In the genomic region with DNA sequence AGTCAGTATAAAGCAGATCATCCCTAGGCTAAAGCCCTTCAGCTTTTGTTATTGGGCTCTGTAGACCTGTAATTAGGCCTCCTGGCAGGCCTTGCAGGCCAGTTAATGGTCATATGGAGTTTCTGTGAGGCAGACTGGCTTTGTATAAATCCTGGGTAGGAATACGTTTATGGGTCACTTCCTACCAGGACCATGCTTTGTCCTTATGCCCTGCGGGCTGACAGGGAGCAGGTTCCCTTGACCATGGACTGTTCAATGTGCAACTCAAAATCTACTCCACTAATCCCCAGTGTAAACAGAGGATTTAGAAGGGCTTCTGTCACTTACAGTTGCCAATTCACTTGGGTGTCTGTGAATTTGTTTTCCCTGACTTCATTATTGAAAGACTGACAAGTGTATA, we compare ENCODE assay signal across 1 cellular context.
TF ChIP-seq lines count a peak whose summit lies in the region.

No MANE protein-coding gene starts in this region.

TF ChIP-seq in HepG2, 621 proteins besides CTCF, POLR2A, EP300 and RAD21 (continued from another document and continues in another):
- TF ChIP-seq, protein P1, sequence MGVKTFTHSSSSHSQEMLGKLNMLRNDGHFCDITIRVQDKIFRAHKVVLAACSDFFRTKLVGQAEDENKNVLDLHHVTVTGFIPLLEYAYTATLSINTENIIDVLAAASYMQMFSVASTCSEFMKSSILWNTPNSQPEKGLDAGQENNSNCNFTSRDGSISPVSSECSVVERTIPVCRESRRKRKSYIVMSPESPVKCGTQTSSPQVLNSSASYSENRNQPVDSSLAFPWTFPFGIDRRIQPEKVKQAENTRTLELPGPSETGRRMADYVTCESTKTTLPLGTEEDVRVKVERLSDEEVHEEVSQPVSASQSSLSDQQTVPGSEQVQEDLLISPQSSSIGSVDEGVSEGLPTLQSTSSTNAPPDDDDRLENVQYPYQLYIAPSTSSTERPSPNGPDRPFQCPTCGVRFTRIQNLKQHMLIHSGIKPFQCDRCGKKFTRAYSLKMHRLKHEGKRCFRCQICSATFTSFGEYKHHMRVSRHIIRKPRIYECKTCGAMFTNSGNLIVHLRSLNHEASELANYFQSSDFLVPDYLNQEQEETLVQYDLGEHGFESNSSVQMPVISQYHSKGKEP (CRISPR knock-in tag; IDR thresholded peaks at IDR 0.05) = no peak
- TF ChIP-seq CERS6 (CRISPR knock-in tag; IDR thresholded peaks at IDR 0.05) = no peak
- TF ChIP-seq, protein P2, sequence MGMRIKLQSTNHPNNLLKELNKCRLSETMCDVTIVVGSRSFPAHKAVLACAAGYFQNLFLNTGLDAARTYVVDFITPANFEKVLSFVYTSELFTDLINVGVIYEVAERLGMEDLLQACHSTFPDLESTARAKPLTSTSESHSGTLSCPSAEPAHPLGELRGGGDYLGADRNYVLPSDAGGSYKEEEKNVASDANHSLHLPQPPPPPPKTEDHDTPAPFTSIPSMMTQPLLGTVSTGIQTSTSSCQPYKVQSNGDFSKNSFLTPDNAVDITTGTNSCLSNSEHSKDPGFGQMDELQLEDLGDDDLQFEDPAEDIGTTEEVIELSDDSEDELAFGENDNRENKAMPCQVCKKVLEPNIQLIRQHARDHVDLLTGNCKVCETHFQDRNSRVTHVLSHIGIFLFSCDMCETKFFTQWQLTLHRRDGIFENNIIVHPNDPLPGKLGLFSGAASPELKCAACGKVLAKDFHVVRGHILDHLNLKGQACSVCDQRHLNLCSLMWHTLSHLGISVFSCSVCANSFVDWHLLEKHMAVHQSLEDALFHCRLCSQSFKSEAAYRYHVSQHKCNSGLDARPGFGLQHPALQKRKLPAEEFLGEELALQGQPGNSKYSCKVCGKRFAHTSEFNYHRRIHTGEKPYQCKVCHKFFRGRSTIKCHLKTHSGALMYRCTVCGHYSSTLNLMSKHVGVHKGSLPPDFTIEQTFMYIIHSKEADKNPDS (CRISPR knock-in tag; IDR thresholded peaks at IDR 0.05) = no peak
- peak; percentile 40; the same call in 1 of the 2 replicates for TF ChIP-seq ZNF792 (CRISPR knock-in tag; IDR thresholded peaks at IDR 0.05)
- TF ChIP-seq ZNF281 (CRISPR knock-in tag; IDR thresholded peaks at IDR 0.05; ENCODE audit: borderline replicate concordance) = no peak; the same call in 1 of the 2 replicates
- peak; percentile 98 for TF ChIP-seq MLX (CRISPR knock-in tag; IDR thresholded peaks at IDR 0.05)
- TF ChIP-seq MYC (CRISPR knock-in tag; IDR thresholded peaks at IDR 0.05; ENCODE audit: borderline replicate concordance) = peak; percentile 67; the same call in 1 of the 2 replicates
- TF ChIP-seq HES4 (CRISPR knock-in tag; IDR thresholded peaks at IDR 0.05; ENCODE audit: borderline replicate concordance) = no peak
- TF ChIP-seq ZNF883 (CRISPR knock-in tag; IDR thresholded peaks at IDR 0.05; ENCODE audit: not compliant biosample characterization) = no peak
- TF ChIP-seq PITX1 (CRISPR knock-in tag; IDR thresholded peaks at IDR 0.05) = peak; percentile 100
- 0 out of 2 replicates have a peak, but pooled peaks have one; percentile 53 for TF ChIP-seq NFKBIZ (CRISPR knock-in tag; IDR thresholded peaks at IDR 0.05)
- TF ChIP-seq ZNF7 (CRISPR knock-in tag; IDR thresholded peaks at IDR 0.05) = 0 out of 2 replicates have a peak, but pooled peaks have one; percentile 22
- TF ChIP-seq, protein P3, sequence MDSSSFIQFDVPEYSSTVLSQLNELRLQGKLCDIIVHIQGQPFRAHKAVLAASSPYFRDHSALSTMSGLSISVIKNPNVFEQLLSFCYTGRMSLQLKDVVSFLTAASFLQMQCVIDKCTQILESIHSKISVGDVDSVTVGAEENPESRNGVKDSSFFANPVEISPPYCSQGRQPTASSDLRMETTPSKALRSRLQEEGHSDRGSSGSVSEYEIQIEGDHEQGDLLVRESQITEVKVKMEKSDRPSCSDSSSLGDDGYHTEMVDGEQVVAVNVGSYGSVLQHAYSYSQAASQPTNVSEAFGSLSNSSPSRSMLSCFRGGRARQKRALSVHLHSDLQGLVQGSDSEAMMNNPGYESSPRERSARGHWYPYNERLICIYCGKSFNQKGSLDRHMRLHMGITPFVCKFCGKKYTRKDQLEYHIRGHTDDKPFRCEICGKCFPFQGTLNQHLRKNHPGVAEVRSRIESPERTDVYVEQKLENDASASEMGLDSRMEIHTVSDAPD (CRISPR knock-in tag; IDR thresholded peaks at IDR 0.05) = no peak
- no peak for TF ChIP-seq ZNF337 (CRISPR knock-in tag; IDR thresholded peaks at IDR 0.05; ENCODE audit: borderline replicate concordance, low read depth)
- TF ChIP-seq PHF5A (CRISPR knock-in tag; IDR thresholded peaks at IDR 0.05; ENCODE audit: low read depth, unreplicated experiment) = no peak
- TF ChIP-seq DPF2 (CRISPR knock-in tag; IDR thresholded peaks at IDR 0.05; ENCODE audit: borderline replicate concordance, low read depth) = peak; percentile 95
- TF ChIP-seq HOXD1 (CRISPR knock-in tag; IDR thresholded peaks at IDR 0.05) = 0 out of 2 replicates have a peak, but pooled peaks have one; percentile 47
- TF ChIP-seq NCOA1 (CRISPR knock-in tag; IDR thresholded peaks at IDR 0.05) = 0 out of 2 replicates have a peak, but pooled peaks have one; percentile 39
- TF ChIP-seq ZNF264 (CRISPR knock-in tag; IDR thresholded peaks at IDR 0.05) = peak; percentile 90
- peak; percentile 55; the same call in 1 of the 2 replicates for TF ChIP-seq YEATS2 (CRISPR knock-in tag; IDR thresholded peaks at IDR 0.05; ENCODE audit: borderline replicate concordance)
- peak; percentile 94 for TF ChIP-seq TBX2 (CRISPR knock-in tag; IDR thresholded peaks at IDR 0.05; ENCODE audit: borderline replicate concordance)
- TF ChIP-seq TOE1 (CRISPR knock-in tag; IDR thresholded peaks at IDR 0.05) = peak; percentile 69; the same call in 1 of the 2 replicates
- no peak for TF ChIP-seq ZNF24 (IDR thresholded peaks at IDR 0.05)
- TF ChIP-seq ZBTB25 (CRISPR knock-in tag; IDR thresholded peaks at IDR 0.05) = no peak
- no peak for TF ChIP-seq MAFK (conservative IDR thresholded peaks at IDR 0.05 in 1 of 2, IDR thresholded peaks at IDR 0.05 in 1 of 2; ENCODE audit: low read length in 2 of 2)
- no peak for TF ChIP-seq HNRNPL (IDR thresholded peaks at IDR 0.05; ENCODE audit: low read depth, low read length)
- no peak for TF ChIP-seq FOSL1 (CRISPR knock-in tag; IDR thresholded peaks at IDR 0.05; ENCODE audit: borderline replicate concordance)
- TF ChIP-seq, protein P4, sequence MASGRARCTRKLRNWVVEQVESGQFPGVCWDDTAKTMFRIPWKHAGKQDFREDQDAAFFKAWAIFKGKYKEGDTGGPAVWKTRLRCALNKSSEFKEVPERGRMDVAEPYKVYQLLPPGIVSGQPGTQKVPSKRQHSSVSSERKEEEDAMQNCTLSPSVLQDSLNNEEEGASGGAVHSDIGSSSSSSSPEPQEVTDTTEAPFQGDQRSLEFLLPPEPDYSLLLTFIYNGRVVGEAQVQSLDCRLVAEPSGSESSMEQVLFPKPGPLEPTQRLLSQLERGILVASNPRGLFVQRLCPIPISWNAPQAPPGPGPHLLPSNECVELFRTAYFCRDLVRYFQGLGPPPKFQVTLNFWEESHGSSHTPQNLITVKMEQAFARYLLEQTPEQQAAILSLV (CRISPR knock-in tag; IDR thresholded peaks at IDR 0.05; ENCODE audit: borderline replicate concordance) = no peak
- TF ChIP-seq MXD4 (CRISPR knock-in tag; IDR thresholded peaks at IDR 0.05) = peak; percentile 55; the same call in 1 of the 2 replicates
- peak; percentile 88 for TF ChIP-seq BCL6 (CRISPR knock-in tag; IDR thresholded peaks at IDR 0.05)
- TF ChIP-seq FOXK2 (IDR thresholded peaks at IDR 0.05) = 0 out of 2 replicates have a peak, but pooled peaks have one; percentile 41
- TF ChIP-seq, protein P5, sequence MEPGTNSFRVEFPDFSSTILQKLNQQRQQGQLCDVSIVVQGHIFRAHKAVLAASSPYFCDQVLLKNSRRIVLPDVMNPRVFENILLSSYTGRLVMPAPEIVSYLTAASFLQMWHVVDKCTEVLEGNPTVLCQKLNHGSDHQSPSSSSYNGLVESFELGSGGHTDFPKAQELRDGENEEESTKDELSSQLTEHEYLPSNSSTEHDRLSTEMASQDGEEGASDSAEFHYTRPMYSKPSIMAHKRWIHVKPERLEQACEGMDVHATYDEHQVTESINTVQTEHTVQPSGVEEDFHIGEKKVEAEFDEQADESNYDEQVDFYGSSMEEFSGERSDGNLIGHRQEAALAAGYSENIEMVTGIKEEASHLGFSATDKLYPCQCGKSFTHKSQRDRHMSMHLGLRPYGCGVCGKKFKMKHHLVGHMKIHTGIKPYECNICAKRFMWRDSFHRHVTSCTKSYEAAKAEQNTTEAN (CRISPR knock-in tag; conservative IDR thresholded peaks at IDR 0.05) = 0 out of 2 replicates have a peak, but pooled peaks have one; percentile 46
- peak; percentile 94 for TF ChIP-seq PAXIP1 (CRISPR knock-in tag; conservative IDR thresholded peaks at IDR 0.05)
- peak; percentile 77 for TF ChIP-seq TGIF2 (CRISPR knock-in tag; IDR thresholded peaks at IDR 0.05)
